10 cellular contexts compared by ENCODE assay signal in genomic region chr14:102481791-102482238, GRCh38. TPM values are rescaled to one million over a fixed set of nuclear protein-coding genes. Genes with fewer than 3 reads are reported as not detected.
DNase-seq lines count a peak whose midpoint lies in the region; ATAC-seq and TF ChIP-seq lines count a peak whose summit lies in the region.
"Had no signal": no experiment of that assay in that cellular context is flagged by ENCODE, and none has a peak within 500 bp of the region (broad histone marks: within the 10 kb centered on the region; RNA-seq: fewer than 3 reads in every experiment).

No MANE protein-coding gene starts in this region.

- H3K36me3 ChIP-seq in hepatocyte (replicated peaks; ENCODE audit: insufficient read depth, low read depth) (no peaks in the 10 kb centered on the region), aorta (ENCODE audit: control insufficient read depth in 1 of 2, insufficient read depth in 2 of 2, low read length in 1 of 2) (no peaks in the 10 kb centered on the region)

- H3K4me3 ChIP-seq in hepatocyte: no peak overlapping the region
- no peak overlapping the region for H3K4me3 ChIP-seq in aorta (ENCODE audit: low read length in 2 of 2)

- DNase-seq in HPDE6-E6E7 (ENCODE audit: extremely low spot score): peak; percentile 87
- peak; percentile 51 for DNase-seq in amniotic epithelial cell (ENCODE audit: low read depth)
- peak; percentile 63 for DNase-seq in hepatocyte (ENCODE audit: low spot score)
- DNase-seq in aorta: peak; percentile 24 to 54
- DNase-seq in activated CD4-positive, alpha-beta T cell treated with anti-CD3 and anti-CD28 coated beads for 4 hours: no peak
- no peak for DNase-seq in stimulated activated CD4-positive, alpha-beta T cell treated with anti-CD3 and anti-CD28 coated beads, Interleukin-4, amount 100 ng/mL, for 1 hour
- DNase-seq in sciatic nerve (ENCODE audit: low spot score): no peak
- DNase-seq: NCI-H2171 treated with DMSO at 0.1 percent for 48 hours, OCI-M1, T-helper 2 cell had no signal

- H3K9me3 ChIP-seq in hepatocyte (ENCODE audit: low read depth) (no peaks in the 10 kb centered on the region), aorta (ENCODE audit: control insufficient read depth, low read length) (no peaks in the 10 kb centered on the region)

- peak overlapping the region; percentile 76 for H3K27ac ChIP-seq in hepatocyte
- no peak overlapping the region for H3K27ac ChIP-seq in aorta (ENCODE audit: low read depth in 1 of 2, low read length in 2 of 2)

- H2AFZ ChIP-seq in hepatocyte: no peak overlapping the region

- no peaks in the 10 kb centered on the region for H3K79me2 ChIP-seq in hepatocyte

- 80% methylated on average over 7 of the region's 8 CpGs for WGBS in hepatocyte (ENCODE audit: low lambda C conversion rate, missing lambda C conversion rate)
- 94 to 95% methylated on average over 8 of the region's 8 CpGs for WGBS in aorta, 2 donors

- no peaks in the 10 kb centered on the region for H3K9me2 ChIP-seq in hepatocyte (replicated peaks; ENCODE audit: insufficient read depth)

- no peak for ATAC-seq in aorta (ENCODE audit: low FRiP score)
- ATAC-seq in sciatic nerve: no peak

- H4K20me1 ChIP-seq in hepatocyte (ENCODE audit: insufficient read depth, poor library complexity, severe bottlenecking): no peaks in the 10 kb centered on the region

- no peak overlapping the region for H3K4me2 ChIP-seq in hepatocyte

- H3K27me3 ChIP-seq in hepatocyte (no peaks in the 10 kb centered on the region), aorta (ENCODE audit: control insufficient read depth in 1 of 2, insufficient read depth in 2 of 2, low read length in 1 of 2) (no peaks in the 10 kb centered on the region)

- H3K4me1 ChIP-seq in hepatocyte (ENCODE audit: insufficient read depth): peaks cover 10% of the 10 kb centered on the region
- H3K4me1 ChIP-seq in aorta (ENCODE audit: control insufficient read depth in 1 of 2, insufficient read depth in 2 of 2, low read length in 2 of 2): no peaks in the 10 kb centered on the region

- TF ChIP-seq CTCF in hepatocyte (IDR thresholded peaks at IDR 0.05; ENCODE audit: poor library complexity): no peak

- intact Hi-C loops in aorta (cut with DNase I): no loop called here
- intact Hi-C loops in sciatic nerve (cut with DNase I): no loop called here

RNA-seq across cellular contexts. Expression of gene ANKRD9, which starts 27.8 kb away (rescaled TPM):
- total RNA-seq in hepatocyte (43.8 and 46.5 TPM in 2 replicates), aorta (10 to 100 TPM; 13.7 to 15.0 TPM), sciatic nerve (16.0 TPM)
- polyA plus RNA-seq in hepatocyte (88.1 and 90.7 TPM in 2 replicates), aorta (1 to 10 TPM; 3.0 to 5.7 TPM)

Comparison
In these comparisons a context has a peak if more than half of its experiments do, and no peak if none do; other contexts are left out.
1. DNase-seq: peak in HPDE6-E6E7 (single experiment), amniotic epithelial cell (single experiment), hepatocyte (single experiment) and aorta (2 of 2); none in activated CD4-positive, alpha-beta T cell treated with anti-CD3 and anti-CD28 coated beads for 4 hours (0 of 2), stimulated activated CD4-positive, alpha-beta T cell treated with anti-CD3 and anti-CD28 coated beads, Interleukin-4, amount 100 ng/mL, for 1 hour (single experiment) and sciatic nerve (single experiment).